Comparison of ENCODE assay signal across 1 cellular context in the genomic region with DNA sequence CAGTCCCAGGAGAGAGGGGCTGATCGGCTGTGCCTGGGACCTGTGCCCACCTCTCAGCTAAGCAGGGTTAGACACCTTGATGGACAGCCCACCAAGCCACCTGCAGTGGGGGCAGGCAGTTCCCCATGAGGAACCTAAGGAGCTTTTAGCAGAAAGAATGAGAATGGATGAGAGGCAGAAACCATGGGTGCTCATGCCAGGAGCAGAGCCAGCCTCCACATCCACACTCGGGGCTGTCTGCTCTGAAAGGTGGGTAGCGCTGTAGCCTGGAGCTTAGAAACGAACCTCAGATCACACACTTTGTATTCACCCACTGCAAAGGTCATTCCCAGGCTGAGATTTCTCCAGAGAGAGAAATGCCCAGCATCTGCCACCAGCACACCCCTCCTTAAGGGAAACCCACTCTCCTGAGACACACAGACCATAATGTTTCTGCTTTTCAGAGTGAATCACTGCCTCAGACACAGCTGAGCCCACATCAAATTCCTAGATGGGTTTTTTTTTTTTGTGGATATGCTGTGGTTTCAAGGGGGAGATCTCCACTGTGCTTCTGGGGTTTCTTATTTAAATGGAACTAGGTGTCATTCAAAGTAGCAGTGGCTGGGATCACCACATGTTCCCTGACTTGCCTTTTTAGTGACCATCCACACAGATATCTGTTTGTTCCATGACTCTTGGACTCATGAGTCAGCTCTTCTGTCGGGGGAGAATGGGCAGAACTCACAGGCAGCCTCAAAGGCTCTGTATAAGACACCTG.
TF ChIP-seq lines count a peak whose summit lies in the region.

No MANE protein-coding gene starts in this region.

TF ChIP-seq in GM23338, 12 proteins besides CTCF, POLR2A, EP300 and RAD21 (continued from another document):
- no peak for TF ChIP-seq ZNF462 (CRISPR knock-in tag; IDR thresholded peaks at IDR 0.05)
- TF ChIP-seq, protein P1, sequence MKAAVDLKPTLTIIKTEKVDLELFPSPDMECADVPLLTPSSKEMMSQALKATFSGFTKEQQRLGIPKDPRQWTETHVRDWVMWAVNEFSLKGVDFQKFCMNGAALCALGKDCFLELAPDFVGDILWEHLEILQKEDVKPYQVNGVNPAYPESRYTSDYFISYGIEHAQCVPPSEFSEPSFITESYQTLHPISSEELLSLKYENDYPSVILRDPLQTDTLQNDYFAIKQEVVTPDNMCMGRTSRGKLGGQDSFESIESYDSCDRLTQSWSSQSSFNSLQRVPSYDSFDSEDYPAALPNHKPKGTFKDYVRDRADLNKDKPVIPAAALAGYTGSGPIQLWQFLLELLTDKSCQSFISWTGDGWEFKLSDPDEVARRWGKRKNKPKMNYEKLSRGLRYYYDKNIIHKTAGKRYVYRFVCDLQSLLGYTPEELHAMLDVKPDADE (IDR thresholded peaks at IDR 0.05): no peak
- no peak for TF ChIP-seq NANOG (IDR thresholded peaks at IDR 0.05; ENCODE audit: borderline replicate concordance)
- TF ChIP-seq, protein P2, sequence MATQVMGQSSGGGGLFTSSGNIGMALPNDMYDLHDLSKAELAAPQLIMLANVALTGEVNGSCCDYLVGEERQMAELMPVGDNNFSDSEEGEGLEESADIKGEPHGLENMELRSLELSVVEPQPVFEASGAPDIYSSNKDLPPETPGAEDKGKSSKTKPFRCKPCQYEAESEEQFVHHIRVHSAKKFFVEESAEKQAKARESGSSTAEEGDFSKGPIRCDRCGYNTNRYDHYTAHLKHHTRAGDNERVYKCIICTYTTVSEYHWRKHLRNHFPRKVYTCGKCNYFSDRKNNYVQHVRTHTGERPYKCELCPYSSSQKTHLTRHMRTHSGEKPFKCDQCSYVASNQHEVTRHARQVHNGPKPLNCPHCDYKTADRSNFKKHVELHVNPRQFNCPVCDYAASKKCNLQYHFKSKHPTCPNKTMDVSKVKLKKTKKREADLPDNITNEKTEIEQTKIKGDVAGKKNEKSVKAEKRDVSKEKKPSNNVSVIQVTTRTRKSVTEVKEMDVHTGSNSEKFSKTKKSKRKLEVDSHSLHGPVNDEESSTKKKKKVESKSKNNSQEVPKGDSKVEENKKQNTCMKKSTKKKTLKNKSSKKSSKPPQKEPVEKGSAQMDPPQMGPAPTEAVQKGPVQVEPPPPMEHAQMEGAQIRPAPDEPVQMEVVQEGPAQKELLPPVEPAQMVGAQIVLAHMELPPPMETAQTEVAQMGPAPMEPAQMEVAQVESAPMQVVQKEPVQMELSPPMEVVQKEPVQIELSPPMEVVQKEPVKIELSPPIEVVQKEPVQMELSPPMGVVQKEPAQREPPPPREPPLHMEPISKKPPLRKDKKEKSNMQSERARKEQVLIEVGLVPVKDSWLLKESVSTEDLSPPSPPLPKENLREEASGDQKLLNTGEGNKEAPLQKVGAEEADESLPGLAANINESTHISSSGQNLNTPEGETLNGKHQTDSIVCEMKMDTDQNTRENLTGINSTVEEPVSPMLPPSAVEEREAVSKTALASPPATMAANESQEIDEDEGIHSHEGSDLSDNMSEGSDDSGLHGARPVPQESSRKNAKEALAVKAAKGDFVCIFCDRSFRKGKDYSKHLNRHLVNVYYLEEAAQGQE (IDR thresholded peaks at IDR 0.05; ENCODE audit: unreplicated experiment): no peak
TF ChIP-seq in GM23338: peak in this region for 0.
